Comparison of ENCODE assay signal across 23 cellular contexts in genomic region chr4:126361287-126361686, GRCh38.
"Had no signal": no experiment of that assay in that cellular context is flagged by ENCODE, and none has a peak within 500 bp of the region (broad histone marks: within the 10 kb centered on the region; RNA-seq: fewer than 3 reads in every experiment).

No MANE protein-coding gene starts in this region.

- H3K36me3 ChIP-seq: Peyer's patch, SJCRH30 had no signal

- H2AFZ ChIP-seq: PC-9 had no signal

- H3K4me1 ChIP-seq: Peyer's patch had no signal

- ATAC-seq: Right ventricle myocardium inferior, SK-N-SH treated with all-trans-retinoic acid at 6 μM for 48 hours had no signal

- H3K27ac ChIP-seq: HL-60, PC-9, Peyer's patch, SJCRH30 had no signal

- H3K4me3 ChIP-seq: PC-9, Peyer's patch, SJCRH30 had no signal

- H3K4me2 ChIP-seq: PC-9 had no signal

- DNase-seq: KBM-7, MV-4-11, NCI-H1048, NCI-H1105, NCI-H1417, NCI-H1436 treated with DMSO at 0.1 percent for 48 hours, NCI-H1694, NCI-H1930, NCI-H2081, NCI-H2107, NCI-H2227 treated with DMSO at 0.1 percent for 48 hours, NCI-H524, NCI-H526 treated with DMSO at 0.1 percent for 48 hours, NCI-H748 treated with DMSO at 0.1 percent for 48 hours, PC-9, Peyer's patch, SHP77 treated with DMSO at 0.1 percent for 48 hours, SJCRH30, T-helper 1 cell had no signal

- FAIRE-seq: HTR-8/SVneo had no signal

- H3K9me3 ChIP-seq: Peyer's patch, SJCRH30 had no signal

- H3K27me3 ChIP-seq: Peyer's patch, SJCRH30 had no signal
